ENCODE assay signal across 1 cellular context in the genomic region with DNA sequence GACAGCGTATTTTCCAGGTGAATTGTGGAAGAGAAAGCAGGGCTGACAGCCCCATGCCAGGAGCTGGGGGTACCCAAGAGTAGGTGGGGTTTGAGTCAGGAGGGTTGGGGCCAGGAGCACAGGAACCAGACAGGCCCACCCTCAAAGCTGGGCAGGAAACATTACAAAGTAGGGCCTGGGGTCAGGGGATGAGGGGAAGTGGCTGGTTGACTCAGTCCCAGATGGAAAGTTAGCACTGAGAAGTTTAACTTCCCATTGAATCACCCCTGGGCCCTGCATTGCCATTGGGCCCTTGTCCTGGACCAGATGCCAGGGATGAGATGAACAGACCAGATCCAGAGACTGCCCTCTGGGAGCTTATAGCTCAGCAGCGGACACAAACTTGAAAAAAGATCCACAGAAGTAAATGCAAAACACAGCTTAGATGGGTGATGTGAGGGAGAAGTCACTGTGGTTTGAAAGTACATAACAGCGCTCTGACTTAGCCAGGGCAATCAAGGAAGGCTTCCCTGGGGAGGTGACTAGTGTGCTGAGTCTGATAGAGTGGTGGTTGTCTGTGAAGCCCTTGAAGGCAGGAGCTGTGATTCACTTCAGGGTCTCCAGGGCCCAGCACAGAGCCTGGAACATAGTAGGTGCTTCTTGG.
TF ChIP-seq lines count a peak whose summit lies in the region.

No MANE protein-coding gene starts in this region.

TF ChIP-seq in HCT116, 20 proteins besides CTCF, POLR2A, EP300 and RAD21 (continued from another document):
- TF ChIP-seq, protein P1, sequence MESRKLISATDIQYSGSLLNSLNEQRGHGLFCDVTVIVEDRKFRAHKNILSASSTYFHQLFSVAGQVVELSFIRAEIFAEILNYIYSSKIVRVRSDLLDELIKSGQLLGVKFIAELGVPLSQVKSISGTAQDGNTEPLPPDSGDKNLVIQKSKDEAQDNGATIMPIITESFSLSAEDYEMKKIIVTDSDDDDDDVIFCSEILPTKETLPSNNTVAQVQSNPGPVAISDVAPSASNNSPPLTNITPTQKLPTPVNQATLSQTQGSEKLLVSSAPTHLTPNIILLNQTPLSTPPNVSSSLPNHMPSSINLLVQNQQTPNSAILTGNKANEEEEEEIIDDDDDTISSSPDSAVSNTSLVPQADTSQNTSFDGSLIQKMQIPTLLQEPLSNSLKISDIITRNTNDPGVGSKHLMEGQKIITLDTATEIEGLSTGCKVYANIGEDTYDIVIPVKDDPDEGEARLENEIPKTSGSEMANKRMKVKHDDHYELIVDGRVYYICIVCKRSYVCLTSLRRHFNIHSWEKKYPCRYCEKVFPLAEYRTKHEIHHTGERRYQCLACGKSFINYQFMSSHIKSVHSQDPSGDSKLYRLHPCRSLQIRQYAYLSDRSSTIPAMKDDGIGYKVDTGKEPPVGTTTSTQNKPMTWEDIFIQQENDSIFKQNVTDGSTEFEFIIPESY (IDR thresholded peaks at IDR 0.05; ENCODE audit: extremely low read depth, insufficient replicate concordance, low read length) = no peak
- TF ChIP-seq YY1 (IDR thresholded peaks at IDR 0.05; ENCODE audit: extremely low read depth, insufficient replicate concordance, low read depth, low read length) = no peak
